Comparison of ENCODE assay signal across 17 cellular contexts in the genomic region with DNA sequence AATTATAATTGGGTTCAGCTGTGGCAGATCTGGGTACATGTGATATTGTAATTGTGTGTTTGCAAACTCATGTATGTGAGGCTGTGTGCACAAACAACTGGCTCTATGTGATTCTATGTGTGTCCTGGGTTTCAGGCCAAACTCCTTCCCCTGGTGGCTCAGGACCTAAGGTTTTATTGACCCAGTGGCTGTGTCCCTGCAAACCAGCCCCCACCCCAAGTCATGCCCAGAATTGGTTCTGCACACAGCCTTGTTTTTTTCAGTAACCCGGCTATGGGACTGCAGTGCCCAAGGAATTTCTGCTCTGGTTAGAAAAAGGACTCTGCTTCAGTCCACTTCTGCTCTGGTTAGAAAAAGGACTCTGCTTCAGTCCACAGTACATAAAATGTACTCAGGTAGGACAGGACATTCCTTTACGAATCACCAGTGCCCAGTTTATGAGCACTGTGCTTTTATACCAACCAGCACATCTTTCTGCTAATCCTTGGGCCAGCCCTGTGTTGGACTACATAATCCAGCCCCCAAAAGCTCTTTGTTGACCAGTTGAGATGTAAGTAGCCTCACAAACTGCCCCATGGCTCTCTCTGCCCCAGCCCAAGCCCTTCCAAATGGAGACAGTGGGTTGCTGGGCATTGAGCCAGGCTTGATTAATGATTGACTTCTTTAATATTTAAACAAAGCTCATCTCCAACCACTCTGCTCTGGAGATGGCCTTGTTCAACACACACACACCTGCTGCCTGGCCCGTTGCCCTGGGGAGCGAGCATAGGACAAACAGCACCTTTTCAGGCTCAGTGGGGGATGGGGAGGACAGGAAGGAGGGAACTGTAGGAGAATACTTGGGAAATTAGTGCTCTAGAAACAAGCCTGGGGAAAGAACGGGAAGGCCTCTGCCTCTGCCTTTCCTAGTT. TPM values are rescaled to one million over a fixed set of nuclear protein-coding genes. Genes with fewer than 3 reads are reported as not detected.
DNase-seq lines count a peak whose midpoint lies in the region; ATAC-seq and TF ChIP-seq lines count a peak whose summit lies in the region.
"Had no signal": no experiment of that assay in that cellular context is flagged by ENCODE, and none has a peak within 500 bp of the region (broad histone marks: within the 10 kb centered on the region; RNA-seq: fewer than 3 reads in every experiment).

No MANE protein-coding gene starts in this region.

- no peak overlapping the region for H3K4me3 ChIP-seq in osteoblast (ENCODE audit: insufficient read depth, low read length)
- H3K4me3 ChIP-seq: stomach had no signal

- POLR2A ChIA-PET in CD4-positive, alpha-beta T cell (lab: Charles Lee): no interaction called here

- CTCF ChIA-PET in CD4-positive, alpha-beta T cell (lab: Charles Lee): no interaction called here

- H3K4me1 ChIP-seq in osteoblast (ENCODE audit: insufficient read depth, low read length): peaks cover 9% of the 10 kb centered on the region

- H3K27ac Mint-ChIP-seq in CD4-positive, alpha-beta T cell: no peak overlapping the region
- no peak overlapping the region for H3K27ac Mint-ChIP-seq in activated naive CD4-positive, alpha-beta T cell treated with anti-CD3 and anti-CD28 coated beads, Interleukin-2, amount 50 U/mL, for 72 hours
- no peak overlapping the region for H3K27ac Mint-ChIP-seq in activated naive CD8-positive, alpha-beta T cell treated with anti-CD3 and anti-CD28 coated beads, Interleukin-2, amount 50 U/mL, for 24 hours
- H3K27ac Mint-ChIP-seq: activated naive CD4-positive, alpha-beta T cell treated with anti-CD3 and anti-CD28 coated beads for 36 hours; T-helper 17 cell had no signal

- no peaks in the 10 kb centered on the region for H3K36me3 ChIP-seq in osteoblast (ENCODE audit: insufficient read depth, low read length)
- H3K36me3 ChIP-seq: stomach had no signal

- intact Hi-C loops in CD4-positive, alpha-beta T cell (cut with DNase I, micrococcal nuclease): no loop called here

- H3K4me1 Mint-ChIP-seq in CD4-positive, alpha-beta T cell (ENCODE audit: low read depth): no peaks in the 10 kb centered on the region
- peaks cover 13% of the 10 kb centered on the region for H3K4me1 Mint-ChIP-seq in activated naive CD8-positive, alpha-beta T cell treated with anti-CD3 and anti-CD28 coated beads, Interleukin-2, amount 50 U/mL, for 24 hours

- no peaks in the 10 kb centered on the region for H3K36me3 Mint-ChIP-seq in CD4-positive, alpha-beta T cell (ENCODE audit: low read depth)
- H3K36me3 Mint-ChIP-seq in activated naive CD4-positive, alpha-beta T cell treated with anti-CD3 and anti-CD28 coated beads, Interleukin-2, amount 50 U/mL, for 72 hours: no peaks in the 10 kb centered on the region
- no peaks in the 10 kb centered on the region for H3K36me3 Mint-ChIP-seq in activated naive CD8-positive, alpha-beta T cell treated with anti-CD3 and anti-CD28 coated beads, Interleukin-2, amount 50 U/mL, for 24 hours (ENCODE audit: low read depth)

- H3K9me3 ChIP-seq in osteoblast (ENCODE audit: low read depth, low read length): no peaks in the 10 kb centered on the region
- no peaks in the 10 kb centered on the region for H3K9me3 ChIP-seq in CD4-positive, alpha-beta T cell (ENCODE audit: control insufficient read depth, low read length)
- H3K9me3 ChIP-seq: stomach had no signal

- H3K27ac ChIP-seq in osteoblast (ENCODE audit: low read depth, low read length): no peak overlapping the region
- H3K27ac ChIP-seq in CD4-positive, alpha-beta T cell (ENCODE audit: low read depth, low read length): no peak overlapping the region
- H3K27ac ChIP-seq: C4-2B, stomach had no signal

- peaks cover 32% of the 10 kb centered on the region for H3K27me3 Mint-ChIP-seq in CD4-positive, alpha-beta T cell
- peaks cover 27% of the 10 kb centered on the region for H3K27me3 Mint-ChIP-seq in activated naive CD8-positive, alpha-beta T cell treated with anti-CD3 and anti-CD28 coated beads, Interleukin-2, amount 50 U/mL, for 24 hours

- no peak for TF ChIP-seq CTCF in osteoblast (IDR thresholded peaks at IDR 0.05; ENCODE audit: extremely low read depth, low read depth, low read length)
- TF ChIP-seq CTCF in CD4-positive, alpha-beta T cell (IDR thresholded peaks at IDR 0.05): no peak

- H2AFZ ChIP-seq in osteoblast (ENCODE audit: low read length): no peak overlapping the region

- H3K4me2 ChIP-seq in osteoblast (ENCODE audit: insufficient read depth, low read length): no peak overlapping the region

- DNase-seq in HT-29 (ENCODE audit: low spot score) (peak; percentile 52), NCI-H2081 (lab: John Stamatoyannopoulos, UW) (peak; percentile 87 to 93), SHP77 (lab: John Stamatoyannopoulos, UW) (peak; percentile 97 to 98), osteoblast (ENCODE audit: insufficient read length, low spot score, missing footprints) (peak; percentile 50)
- no peak for DNase-seq in CD4-positive, alpha-beta T cell
- no peak for DNase-seq in activated naive CD4-positive, alpha-beta T cell treated with anti-CD3 and anti-CD28 coated beads, Interleukin-2, amount 50 U/mL, for 72 hours (ENCODE audit: low spot score in 2 of 2)
- DNase-seq in activated naive CD8-positive, alpha-beta T cell treated with anti-CD3 and anti-CD28 coated beads, Interleukin-2, amount 50 U/mL, for 24 hours: no peak
- DNase-seq: activated CD4-positive, alpha-beta T cell treated with anti-CD3 and anti-CD28 coated beads, Interleukin-2, amount 50 U/mL, for 4 hours; activated naive CD4-positive, alpha-beta T cell treated with anti-CD3 and anti-CD28 coated beads for 36 hours; caudate nucleus; Kasumi-1; midbrain; stomach; T-helper 17 cell had no signal

- no peak overlapping the region for H3K4me3 Mint-ChIP-seq in CD4-positive, alpha-beta T cell
- H3K4me3 Mint-ChIP-seq in activated naive CD8-positive, alpha-beta T cell treated with anti-CD3 and anti-CD28 coated beads, Interleukin-2, amount 50 U/mL, for 24 hours: no peak overlapping the region
- H3K4me3 Mint-ChIP-seq: activated naive CD4-positive, alpha-beta T cell treated with anti-CD3 and anti-CD28 coated beads for 36 hours; T-helper 17 cell had no signal

- no peaks in the 10 kb centered on the region for H3K79me2 ChIP-seq in osteoblast (ENCODE audit: insufficient read depth, low read length)

- no peaks in the 10 kb centered on the region for H3K9me3 Mint-ChIP-seq in CD4-positive, alpha-beta T cell
- no peaks in the 10 kb centered on the region for H3K9me3 Mint-ChIP-seq in activated naive CD4-positive, alpha-beta T cell treated with anti-CD3 and anti-CD28 coated beads, Interleukin-2, amount 50 U/mL, for 72 hours
- no peaks in the 10 kb centered on the region for H3K9me3 Mint-ChIP-seq in activated naive CD8-positive, alpha-beta T cell treated with anti-CD3 and anti-CD28 coated beads, Interleukin-2, amount 50 U/mL, for 24 hours
- H3K9me3 Mint-ChIP-seq: activated naive CD4-positive, alpha-beta T cell treated with anti-CD3 and anti-CD28 coated beads for 36 hours had no signal

- no peaks in the 10 kb centered on the region for H4K20me1 ChIP-seq in osteoblast (ENCODE audit: insufficient read depth, low read length)

- ATAC-seq in CD4-positive, alpha-beta T cell (ENCODE audit: poor library complexity): no peak
- ATAC-seq in activated naive CD4-positive, alpha-beta T cell treated with anti-CD3 and anti-CD28 coated beads, Interleukin-2, amount 50 U/mL, for 72 hours: no peak
- no peak for ATAC-seq in GM21619 (IDR thresholded peaks at IDR 0.05; ENCODE audit: unreplicated experiment)
- no peak for ATAC-seq in activated naive CD8-positive, alpha-beta T cell treated with anti-CD3 and anti-CD28 coated beads, Interleukin-2, amount 50 U/mL, for 24 hours
- ATAC-seq: esophagus mucosa, T-helper 17 cell had no signal

- peaks cover 19% of the 10 kb centered on the region for H3K27me3 ChIP-seq in osteoblast (ENCODE audit: insufficient read depth, low read length)
- peaks cover 8% of the 10 kb centered on the region for H3K27me3 ChIP-seq in CD4-positive, alpha-beta T cell (ENCODE audit: control insufficient read depth, insufficient read depth, low read length)

RNA-seq across cellular contexts. Expression of gene KCNH6, which starts 2.9 kb away (rescaled TPM):
- total RNA-seq in HT-29 (2014; rRNA removed; shearing (Covaris generic)): 0.61 TPM in 1 of 2 replicates, not detected in the other
- total RNA-seq in osteoblast: not detected in 2 replicates
- total RNA-seq in CD4-positive, alpha-beta T cell: not detected
- total RNA-seq in activated naive CD4-positive, alpha-beta T cell treated with anti-CD3 and anti-CD28 coated beads, Interleukin-2, amount 50 U/mL, for 72 hours: under 1 TPM in 1 of 2 donors, not detected in 1; 0.08 TPM
- total RNA-seq: activated naive CD4-positive, alpha-beta T cell treated with anti-CD3 and anti-CD28 coated beads for 36 hours; esophagus mucosa; T-helper 17 cell had no signal

RNA-seq across cellular contexts. Expression of gene DCAF7, which starts 30.1 kb away (rescaled TPM):
- 35.7 and 39.6 TPM in 2 replicates for total RNA-seq in HT-29 (2014; rRNA removed; shearing (Covaris generic))
- total RNA-seq in osteoblast: 23.3 and 24.6 TPM in 2 replicates
- total RNA-seq in CD4-positive, alpha-beta T cell: 10 to 100 TPM; 11.3 to 11.9 TPM
- total RNA-seq in activated naive CD4-positive, alpha-beta T cell treated with anti-CD3 and anti-CD28 coated beads, Interleukin-2, amount 50 U/mL, for 72 hours: 100 to 1,000 TPM; 111 to 123 TPM

RNA-seq across cellular contexts. Expression of gene ACE, which starts 43.4 kb away (rescaled TPM):
- total RNA-seq in HT-29 (2014; rRNA removed; shearing (Covaris generic)): 3.1 TPM in 1 of 2 replicates, not detected in the other
- 10.1 and 17.7 TPM in 2 replicates for total RNA-seq in osteoblast
- 10 to 100 TPM in 1 of 2 experiments, 1 to 10 TPM in 1; 7.4 to 10.2 TPM for total RNA-seq in CD4-positive, alpha-beta T cell
- under 1 TPM; 0.39 to 0.66 TPM for total RNA-seq in activated naive CD4-positive, alpha-beta T cell treated with anti-CD3 and anti-CD28 coated beads, Interleukin-2, amount 50 U/mL, for 72 hours

Comparison
In these comparisons a context has a peak if more than half of its experiments do, and no peak if none do; other contexts are left out.
1. DNase-seq: peak in HT-29 (single experiment), NCI-H2081 (2 of 2), SHP77 (2 of 2) and osteoblast (single experiment); none in CD4-positive, alpha-beta T cell (0 of 10), activated naive CD4-positive, alpha-beta T cell treated with anti-CD3 and anti-CD28 coated beads, Interleukin-2, amount 50 U/mL, for 72 hours (0 of 2) and activated naive CD8-positive, alpha-beta T cell treated with anti-CD3 and anti-CD28 coated beads, Interleukin-2, amount 50 U/mL, for 24 hours (single experiment).